ENCODE assay signal across 31 cellular contexts in genomic region chr12:33156042-33156441, GRCh38.
"Had no signal": no experiment of that assay in that cellular context is flagged by ENCODE, and none has a peak within 500 bp of the region (broad histone marks: within the 10 kb centered on the region; RNA-seq: fewer than 3 reads in every experiment).

No MANE protein-coding gene starts in this region.

- H3K27ac ChIP-seq: left lung, lower lobe of right lung, neural progenitor cell, neutrophil, parathyroid adenoma, psoas muscle, right atrium auricular region, skin epidermis, stomach, testis, thyroid gland, transverse colon, upper lobe of left lung had no signal

- DNase-seq: hippocampal formation; immature natural killer cell; kidney; left colon; left lung; lower lobe of right lung; mammary epithelial cell; mesenchymal stem cell; naive thymus-derived CD8-positive, alpha-beta T cell; occipital lobe; psoas muscle; stimulated activated CD4-positive, alpha-beta T cell treated with anti-CD3 and anti-CD28 coated beads, Interleukin-12 subunit alpha, Interleukin-12 subunit beta, amount 100 ng/mL, for 4 hours; stimulated activated CD4-positive, alpha-beta T cell treated with anti-CD3 and anti-CD28 coated beads, Interleukin-15, amount 100 ng/mL, for 24 hours; stimulated activated CD4-positive, alpha-beta T cell treated with anti-CD3 and anti-CD28 coated beads, Interleukin-2, amount 100 ng/mL, for 24 hours; stimulated activated CD4-positive, alpha-beta T cell treated with anti-CD3 and anti-CD28 coated beads, Interleukin-4, amount 100 ng/mL, for 1 hour; stimulated activated naive B cell treated with anti-CD40 and anti-IgM and Interleukin-4, amounts not matched to agents 10 μg/mL and 1 μg/mL and 100 μg/mL, for 72 hours; stimulated activated naive CD8-positive, alpha-beta T cell treated with anti-CD3 and anti-CD28 coated beads, Interleukin-15, Interleukin-2, amounts not matched to agents 100 U/mL and 50 U/mL, for 24 hours; stomach; testis; thyroid gland; transverse colon; upper lobe of left lung had no signal

- H3K27me3 ChIP-seq: left lung, neural progenitor cell, neutrophil, right atrium auricular region, stomach, testis, thyroid gland, transverse colon, upper lobe of left lung had no signal

- H3K4me3 ChIP-seq: left lung, lower lobe of right lung, neural progenitor cell, psoas muscle, right atrium auricular region, skin epidermis, stomach, testis, thyroid gland, transverse colon, upper lobe of left lung had no signal

- H3K4me2 ChIP-seq: neural progenitor cell had no signal

- H3K27ac Mint-ChIP-seq: immature natural killer cell; naive thymus-derived CD8-positive, alpha-beta T cell; nephron; neural progenitor cell; stimulated activated naive B cell treated with anti-CD40 and anti-IgM and Interleukin-4, amounts not matched to agents 10 μg/mL and 1 μg/mL and 100 μg/mL, for 72 hours had no signal

- H3K79me2 ChIP-seq: parathyroid adenoma had no signal

- FAIRE-seq: islet of Langerhans, kidney, urothelium cell line had no signal

- H3K4me3 Mint-ChIP-seq: immature natural killer cell; naive thymus-derived CD8-positive, alpha-beta T cell; nephron; neural progenitor cell; stimulated activated naive B cell treated with anti-CD40 and anti-IgM and Interleukin-4, amounts not matched to agents 10 μg/mL and 1 μg/mL and 100 μg/mL, for 72 hours had no signal

- H3K36me3 ChIP-seq: left lung, lower lobe of right lung, neural progenitor cell, neutrophil, right atrium auricular region, stomach, thyroid gland, transverse colon, upper lobe of left lung had no signal

- H3K27me3 Mint-ChIP-seq: stimulated activated naive B cell treated with anti-CD40 and anti-IgM and Interleukin-4, amounts not matched to agents 10 μg/mL and 1 μg/mL and 100 μg/mL, for 72 hours had no signal

- H2AFZ ChIP-seq: neural progenitor cell, parathyroid adenoma had no signal

- ATAC-seq: left colon; left lung; lower lobe of right lung; naive thymus-derived CD8-positive, alpha-beta T cell; psoas muscle; sciatic nerve; stimulated activated naive B cell treated with anti-CD40 and anti-IgM and Interleukin-4, amounts not matched to agents 10 μg/mL and 1 μg/mL and 100 μg/mL, for 72 hours; stimulated activated naive CD8-positive, alpha-beta T cell treated with anti-CD3 and anti-CD28 coated beads, Interleukin-15, Interleukin-2, amounts not matched to agents 100 U/mL and 50 U/mL, for 24 hours had no signal

- H3K36me3 Mint-ChIP-seq: immature natural killer cell; neural progenitor cell; stimulated activated naive B cell treated with anti-CD40 and anti-IgM and Interleukin-4, amounts not matched to agents 10 μg/mL and 1 μg/mL and 100 μg/mL, for 72 hours had no signal

- H3K9ac ChIP-seq: neural progenitor cell, parathyroid adenoma had no signal

- H3K4me1 ChIP-seq: left lung, lower lobe of right lung, neural progenitor cell, parathyroid adenoma, psoas muscle, right atrium auricular region, stomach, testis, thyroid gland, transverse colon, upper lobe of left lung had no signal

- H3K4me1 Mint-ChIP-seq: immature natural killer cell; naive thymus-derived CD8-positive, alpha-beta T cell; nephron; neural progenitor cell; stimulated activated naive B cell treated with anti-CD40 and anti-IgM and Interleukin-4, amounts not matched to agents 10 μg/mL and 1 μg/mL and 100 μg/mL, for 72 hours had no signal

- H3K9me3 ChIP-seq: neutrophil, psoas muscle, testis, thyroid gland had no signal
